Comparison of ENCODE assay signal across 8 cellular contexts in the genomic region with DNA sequence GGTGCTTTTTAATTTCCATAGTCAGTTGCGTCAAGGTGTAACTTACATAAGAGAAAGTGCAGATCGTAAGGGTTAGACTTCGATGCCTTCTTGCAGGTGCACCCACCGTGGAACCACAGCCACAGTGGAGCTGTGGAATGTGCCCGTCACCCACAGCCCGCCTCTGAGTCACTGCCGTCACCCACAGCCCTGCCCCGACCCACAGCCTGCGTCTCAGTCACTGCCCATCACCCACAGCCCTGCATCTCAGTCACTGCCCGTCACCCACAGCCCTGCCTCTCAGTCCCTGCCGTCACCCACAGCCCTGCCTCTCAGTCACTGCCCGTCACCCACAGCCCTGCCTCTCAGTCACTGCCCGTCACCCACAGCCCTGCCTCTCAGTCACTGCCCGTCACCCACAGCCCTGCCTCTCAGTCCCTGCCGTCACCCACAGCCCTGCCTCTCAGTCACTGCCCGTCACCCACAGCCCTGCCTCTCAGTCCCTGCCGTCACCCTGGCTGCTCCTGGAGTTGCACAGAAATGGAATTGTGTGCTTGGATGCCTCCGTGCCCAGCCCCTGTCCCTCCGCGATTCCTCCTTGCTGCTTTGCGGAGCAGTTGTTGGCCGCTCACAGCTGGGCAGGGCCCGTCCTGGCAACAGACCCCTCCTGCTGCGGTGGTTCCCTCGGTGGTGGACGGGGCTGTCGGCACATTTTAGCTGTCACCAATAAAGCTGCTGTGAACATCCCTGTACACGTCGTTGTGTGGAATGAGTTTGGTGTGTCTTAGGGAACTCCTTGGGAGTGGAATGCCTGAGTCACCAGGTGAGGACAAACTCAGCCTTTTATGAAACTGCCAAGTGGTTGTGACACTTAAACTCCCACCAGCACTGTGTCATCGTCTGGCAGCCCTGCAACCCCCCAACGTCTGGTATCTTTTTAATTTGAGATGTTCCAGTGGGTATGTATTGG. TPM values are rescaled to one million over a fixed set of nuclear protein-coding genes. Genes with fewer than 3 reads are reported as not detected.
DNase-seq lines count a peak whose midpoint lies in the region; ATAC-seq lines count a peak whose summit lies in the region.
"Had no signal": no experiment of that assay in that cellular context is flagged by ENCODE, and none has a peak within 500 bp of the region (broad histone marks: within the 10 kb centered on the region; RNA-seq: fewer than 3 reads in every experiment).

No MANE protein-coding gene starts in this region.

- peaks cover 23% of the 10 kb centered on the region for H3K27me3 Mint-ChIP-seq in activated T-cell treated with anti-CD3 and anti-CD28 coated beads, Interleukin-2, amount 50 U/mL, for 4 hours (ENCODE audit: low read depth)

- DNase-seq in HK-2 (ENCODE audit: unreplicated experiment) (peak; percentile 86), kidney tubule cell (ENCODE audit: low spot score) (peak; percentile 94), AML-193 (lab: John Stamatoyannopoulos, UW) (no peak)
- DNase-seq in activated T-cell treated with anti-CD3 and anti-CD28 coated beads, Interleukin-2, amount 50 U/mL, for 4 hours = peak; percentile 18
- peak; percentile 58 for DNase-seq in stimulated activated CD8-positive, alpha-beta memory T cell treated with anti-CD3 and anti-CD28 coated beads, Interleukin-4, amount 100 ng/mL, for 24 hours (ENCODE audit: low read depth)
- DNase-seq: NCI-H748 treated with DMSO at 0.1 percent for 48 hours had no signal

- H3K4me1 Mint-ChIP-seq in activated T-cell treated with anti-CD3 and anti-CD28 coated beads, Interleukin-2, amount 50 U/mL, for 4 hours (ENCODE audit: low read depth) = peaks cover 11% of the 10 kb centered on the region

- no peaks in the 10 kb centered on the region for H3K36me3 Mint-ChIP-seq in activated T-cell treated with anti-CD3 and anti-CD28 coated beads, Interleukin-2, amount 50 U/mL, for 4 hours (ENCODE audit: insufficient read depth)

- H3K4me3 Mint-ChIP-seq in activated T-cell treated with anti-CD3 and anti-CD28 coated beads, Interleukin-2, amount 50 U/mL, for 4 hours = no peak overlapping the region

- peak; percentile 82 for ATAC-seq in activated T-cell treated with anti-CD3 and anti-CD28 coated beads, Interleukin-2, amount 50 U/mL, for 4 hours
- no peak for ATAC-seq in GM21723 (IDR thresholded peaks at IDR 0.05; ENCODE audit: unreplicated experiment)
- no peak for ATAC-seq in HG03135 (IDR thresholded peaks at IDR 0.05; ENCODE audit: unreplicated experiment)

- no peaks in the 10 kb centered on the region for H3K9me3 Mint-ChIP-seq in activated T-cell treated with anti-CD3 and anti-CD28 coated beads, Interleukin-2, amount 50 U/mL, for 4 hours

RNA-seq across cellular contexts. Expression of a gene that starts 44.9 kb away (rescaled TPM):
- total RNA-seq in activated T-cell treated with anti-CD3 and anti-CD28 coated beads, Interleukin-2, amount 50 U/mL, for 4 hours = 1 to 10 TPM; 4.8 to 7.7 (median 5.7) TPM

Comparison
In these comparisons a context has a peak if more than half of its experiments do, and no peak if none do; other contexts are left out.
1. DNase-seq: peak in HK-2 (single experiment), activated T-cell treated with anti-CD3 and anti-CD28 coated beads, Interleukin-2, amount 50 U/mL, for 4 hours (single experiment), kidney tubule cell (single experiment) and stimulated activated CD8-positive, alpha-beta memory T cell treated with anti-CD3 and anti-CD28 coated beads, Interleukin-4, amount 100 ng/mL, for 24 hours (single experiment); none in AML-193 (0 of 2).
2. ATAC-seq: peak in activated T-cell treated with anti-CD3 and anti-CD28 coated beads, Interleukin-2, amount 50 U/mL, for 4 hours (2 of 2); none in GM21723 (single experiment) and HG03135 (single experiment).